ENCODE assay signal across 1 cellular context in genomic region chr5:36876389-36876964, GRCh38.
TF ChIP-seq lines count a peak whose summit lies in the region.

Gene NIPBL, plus strand, starts transcription at chr5:36876769. Its CDS starts 76,928 bp downstream, at chr5:36953697.

TF ChIP-seq in HepG2, 621 proteins besides CTCF, POLR2A, EP300 and RAD21 (continued from another document):
- TF ChIP-seq ARID3A (IDR thresholded peaks at IDR 0.05; ENCODE audit: low read depth, low read length), result no peak
TF ChIP-seq in HepG2: peak in this region for 128.
